Comparison of ENCODE assay signal across 8 cellular contexts in the genomic region with DNA sequence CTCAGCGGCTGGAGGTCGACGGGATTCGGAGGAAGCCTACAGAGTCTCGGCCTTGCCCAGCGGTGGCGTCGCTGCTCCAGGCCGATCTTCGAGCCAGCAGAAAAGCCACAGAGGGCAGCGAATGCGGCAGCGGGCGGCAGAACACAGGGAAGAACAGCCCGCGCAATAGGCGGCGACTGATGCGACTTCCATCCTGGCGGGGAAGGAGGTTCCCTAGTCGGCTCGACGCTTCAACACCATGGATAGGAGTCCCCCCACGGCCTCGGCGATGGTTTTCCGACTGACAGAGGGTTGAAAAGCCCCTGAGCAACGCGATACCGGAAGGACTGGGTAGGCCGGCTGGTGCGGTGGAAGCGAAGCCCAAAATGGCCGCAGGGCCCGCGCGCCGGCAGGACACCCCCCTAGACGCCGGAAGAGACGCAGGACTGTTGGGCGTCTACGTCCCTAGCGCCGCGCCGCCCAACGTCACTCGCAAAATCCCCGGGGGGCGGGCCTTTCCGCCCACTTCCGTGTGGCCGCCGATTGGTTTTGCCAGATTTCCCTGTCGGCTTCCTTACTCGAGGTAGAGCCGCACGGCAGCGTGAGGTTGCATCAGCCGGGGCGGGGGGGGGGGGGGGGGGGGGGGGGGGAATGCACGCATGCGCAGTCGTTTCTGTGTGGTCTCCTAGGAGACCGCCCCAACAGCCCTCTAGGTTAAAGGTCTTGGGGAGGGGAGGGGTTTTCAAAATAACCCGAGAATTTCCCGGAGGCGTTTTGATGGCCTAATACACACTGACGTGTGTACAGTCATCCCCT. TPM values are rescaled to one million over a fixed set of nuclear protein-coding genes. Genes with fewer than 3 reads are reported as not detected.
DNase-seq lines count a peak whose midpoint lies in the region; ATAC-seq, FAIRE-seq and TF ChIP-seq lines count a peak whose summit lies in the region.

PPP1R15B (minus strand) TSS at position 367 of the 795 bp plus-strand sequence. CDS start 406 bp downstream, outside the sequence.

- POLR2A ChIA-PET in H1 (lab: Charles Lee; ENCODE audit: partially characterized antibody): interaction anchor here (0.8 to 4.5 kb wide), 8 partner anchors 9 to 260 kb away, joined by 3 to 30 read pairs (median 4); partner anchors contain the start of genes ETNK2 and MDM4

- H2BK12ac ChIP-seq in H1 (ENCODE audit: low read depth, low read length): peak within 1 kb of the TSS; percentile 76; the same call in 1 of the 2 replicates
- peak within 1 kb of the TSS; percentile 4 to 39 for H2BK12ac ChIP-seq in mesenchymal stem cell (ENCODE audit: low read length in 2 of 2)

- H4K91ac ChIP-seq in H1 (replicated peaks; ENCODE audit: insufficient read length, low read length) (peak within 1 kb of the TSS; percentile 92), mesenchymal stem cell (ENCODE audit: low read length) (peak within 1 kb of the TSS; percentile 94)

- H3K9ac ChIP-seq in H1 (replicated peaks in 1 of 4; ENCODE audit: extremely low read depth in 1 of 4, low read depth in 3 of 4, low read length in 3 of 4): peak within 1 kb of the TSS; percentile 84 to 98 (median 97)
- H3K9ac ChIP-seq in mesenchymal stem cell (ENCODE audit: low read length): peak within 1 kb of the TSS; percentile 100

- H3K27ac ChIP-seq in H1 (ENCODE audit: low read depth, low read length) (peak within 1 kb of the TSS; percentile 95), mesenchymal stem cell (ENCODE audit: low read length, poor library complexity, severe bottlenecking) (peak within 1 kb of the TSS; percentile 99)

- ATAC-seq in GM21360 (IDR thresholded peaks at IDR 0.05; ENCODE audit: unreplicated experiment): peak; percentile 87

- H2BK20ac ChIP-seq in H1 (ENCODE audit: low read length): no peak within 1 kb of the TSS

- peaks cover 19% of the 10 kb centered on the region for H3K23me2 ChIP-seq in H1 (ENCODE audit: low read depth, low read length)

- 1% methylated on average over 38 of the region's 70 CpGs; no CpG with 5 or more reads in 1 of the 2 experiments for WGBS in H1 (ENCODE audit: extremely low coverage in 1 of 2, insufficient coverage in 1 of 2, insufficient read length in 1 of 2, insufficient replicate concordance in 2 of 2, low coverage in 1 of 2, low lambda C conversion rate in 2 of 2, missing lambda C conversion rate in 1 of 2), 2 experiments
- WGBS in mesenchymal stem cell: under 1% methylated on average over 63 of the region's 70 CpGs

- H4K20me1 ChIP-seq in H1 (replicated peaks in 1 of 2; ENCODE audit: control insufficient read depth in 1 of 2, insufficient read depth in 2 of 2, low read length in 2 of 2): peaks cover 26 to 33% of the 10 kb centered on the region in 2 experiments

- H3K27me3 ChIP-seq in H1 (replicated peaks in 1 of 4; ENCODE audit: control insufficient read depth in 3 of 4, extremely low read depth in 1 of 4, insufficient read depth in 3 of 4, low read length in 3 of 4): no peaks in the 10 kb centered on the region
- no peaks in the 10 kb centered on the region for H3K27me3 ChIP-seq in mesenchymal stem cell (ENCODE audit: control insufficient read depth in 1 of 2, insufficient read depth in 1 of 2, low read length in 2 of 2)

- H2AFZ ChIP-seq in H1 (ENCODE audit: low read length): 0 out of 2 replicates have a peak within 1 kb of the TSS, but pooled peaks have one; percentile 20
- H2AFZ ChIP-seq in mesenchymal stem cell (ENCODE audit: low read depth, low read length): no peak within 1 kb of the TSS

- H2AK5ac ChIP-seq in H1 (ENCODE audit: low read depth, low read length) (no peak within 1 kb of the TSS), mesenchymal stem cell (ENCODE audit: low read length, severe bottlenecking) (peak within 1 kb of the TSS; percentile 89)

- H3K18ac ChIP-seq in H1 (ENCODE audit: extremely low read depth, low read length) (peak within 1 kb of the TSS; percentile 96), mesenchymal stem cell (ENCODE audit: low read depth in 1 of 2, low read length in 2 of 2) (peak within 1 kb of the TSS; percentile 85 to 98)

- H2BK120ac ChIP-seq in H1 (replicated peaks; ENCODE audit: low read depth, low read length): peak within 1 kb of the TSS; percentile 77
- H2BK120ac ChIP-seq in mesenchymal stem cell (ENCODE audit: low read depth, low read length): peak within 1 kb of the TSS; percentile 12

- H4K5ac ChIP-seq in H1 (ENCODE audit: insufficient read length, low read depth, low read length): peak within 1 kb of the TSS; percentile 97

- peaks cover 2% of the 10 kb centered on the region; the same call in 1 of the 2 replicates for H3K79me1 ChIP-seq in H1 (ENCODE audit: low read depth, low read length)
- H3K79me1 ChIP-seq in mesenchymal stem cell (replicated peaks; ENCODE audit: low read length, poor library complexity, severe bottlenecking): peaks cover 7% of the 10 kb centered on the region

- H2BK15ac ChIP-seq in H1 (ENCODE audit: low read length): peak within 1 kb of the TSS; percentile 89; the same call in 1 of the 2 replicates
- H2BK15ac ChIP-seq in mesenchymal stem cell (ENCODE audit: low read depth, poor library complexity, severe bottlenecking): peak within 1 kb of the TSS; percentile 78

- H3K36me3 ChIP-seq in H1 (ENCODE audit: control insufficient read depth in 2 of 4, insufficient read depth in 4 of 4, low read length in 3 of 4) (peaks cover 0 to 17% (median 0%) of the 10 kb centered on the region in 4 experiments; a peak in 1 of 8 replicates), mesenchymal stem cell (ENCODE audit: control insufficient read depth in 1 of 2, insufficient read depth in 2 of 2, low read depth in 1 of 2, low read length in 2 of 2) (peaks cover 0 to 19% of the 10 kb centered on the region in 2 experiments)

- peak within 1 kb of the TSS; percentile 97 for H3K56ac ChIP-seq in H1 (replicated peaks; ENCODE audit: insufficient read length, low read depth, low read length)

- peak within 1 kb of the TSS; percentile 95 to 96 for H3K4me2 ChIP-seq in H1 (ENCODE audit: insufficient read depth in 1 of 2, low read depth in 2 of 2, low read length in 2 of 2)
- peak within 1 kb of the TSS; percentile 92 for H3K4me2 ChIP-seq in mesenchymal stem cell (ENCODE audit: low read length, poor library complexity, severe bottlenecking)

- TF ChIP-seq CTCF in H1 (IDR thresholded peaks at IDR 0.05; ENCODE audit: control extremely low read depth in 1 of 3, insufficient read depth in 1 of 3, low read depth in 1 of 3, low read length in 3 of 3): no peak

- FAIRE-seq in HTR-8/SVneo (lab: Jason Lieb, UNC): peak; percentile 16
- no peak for FAIRE-seq in H1 (lab: Jason Lieb, UNC)

- TF ChIP-seq POLR2A in H1 (IDR thresholded peaks at IDR 0.05; ENCODE audit: control extremely low read depth in 1 of 2, low read depth in 2 of 2, low read length in 2 of 2): peak; percentile 77 to 95

- CTCF ChIA-PET in H1 (lab: Charles Lee; ENCODE audit: partially characterized antibody): interaction anchor here (0.6 to 4.5 kb wide), 9 partner anchors 11 to 228 kb away, joined by 3 to 36 read pairs (median 4); no protein-coding TSS in a partner anchor

- H3K4me3 ChIP-seq in H1 (ENCODE audit: extremely low read depth in 1 of 4, insufficient read depth in 2 of 4, low read depth in 3 of 4, low read length in 4 of 4): peak within 1 kb of the TSS; percentile 63 to 97 (median 95)
- peak within 1 kb of the TSS; percentile 78 to 89 for H3K4me3 ChIP-seq in mesenchymal stem cell (ENCODE audit: insufficient read depth in 1 of 2, low read depth in 1 of 2, low read length in 2 of 2)

- H3K9me3 ChIP-seq in H1 (ENCODE audit: insufficient read depth in 2 of 2, low read depth in 1 of 2, low read length in 1 of 2) (no peaks in the 10 kb centered on the region), mesenchymal stem cell (ENCODE audit: control insufficient read depth, low read length) (no peaks in the 10 kb centered on the region)

- DNase-seq in COLO668 (lab: John Stamatoyannopoulos, UW; ENCODE audit: unreplicated experiment): peak; percentile 99
- DNase-seq in HTR-8/SVneo (ENCODE audit: insufficient read length, low spot score): peak; percentile 95
- peak; percentile 98 for DNase-seq in NOMO-1 treated with dmso at 0.1 percent for 144 hours (lab: John Stamatoyannopoulos, UW; ENCODE audit: unreplicated experiment)
- peak; percentile 78 to 96 (median 89) for DNase-seq in activated CD8-positive, alpha-beta memory T cell treated with anti-CD3 and anti-CD28 coated beads for 48 hours (ENCODE audit: low read depth in 2 of 3, low spot score in 2 of 3)
- DNase-seq in H1 (ENCODE audit: low read depth in 1 of 2, low spot score in 2 of 2): peak; percentile 96 to 100
- DNase-seq in mesenchymal stem cell: peak; percentile 99
- peak; percentile 98 for DNase-seq in stimulated activated CD8-positive, alpha-beta memory T cell treated with anti-CD3 and anti-CD28 coated beads, Interleukin-12 subunit alpha, Interleukin-12 subunit beta, amount 100 ng/mL, for 4 hours (ENCODE audit: low read depth)

- H3K4ac ChIP-seq in H1 (replicated peaks; ENCODE audit: insufficient read length, low read depth, low read length) (peak within 1 kb of the TSS; percentile 94), mesenchymal stem cell (ENCODE audit: low read depth in 1 of 2, low read length in 2 of 2) (peak within 1 kb of the TSS; percentile 79 to 91)

- H3K79me2 ChIP-seq in H1 (ENCODE audit: control insufficient read depth in 1 of 2, insufficient read depth in 2 of 2, low read length in 2 of 2): peaks cover 40 to 50% of the 10 kb centered on the region in 2 experiments

- no peak for TF ChIP-seq RAD21 in H1 (IDR thresholded peaks at IDR 0.05 in 1 of 2, conservative IDR thresholded peaks at IDR 0.05 in 1 of 2; ENCODE audit: low read depth in 2 of 2, low read length in 2 of 2)

- H3K23ac ChIP-seq in H1 (ENCODE audit: insufficient read length): no peak within 1 kb of the TSS
- H3K23ac ChIP-seq in mesenchymal stem cell (ENCODE audit: low read length in 2 of 2): peak within 1 kb of the TSS in 1 of 2 experiments; percentile 98

- TF ChIP-seq EP300 in H1 (IDR thresholded peaks at IDR 0.05; ENCODE audit: borderline replicate concordance in 1 of 2, low read depth in 2 of 2, low read length in 2 of 2): peak; percentile 85 to 88

- H3K4me1 ChIP-seq in H1 (replicated peaks in 1 of 4; ENCODE audit: control insufficient read depth in 3 of 4, insufficient read depth in 4 of 4, low read length in 3 of 4) (peaks cover 0 to 2% (median 0%) of the 10 kb centered on the region in 4 experiments; a peak in 3 of 7 replicates), mesenchymal stem cell (ENCODE audit: control insufficient read depth, insufficient read depth, low read depth, low read length) (peaks cover 5% of the 10 kb centered on the region)

- H2BK5ac ChIP-seq in H1 (ENCODE audit: low read depth, low read length) (peak within 1 kb of the TSS; percentile 97), mesenchymal stem cell (ENCODE audit: low read depth, low read length, poor library complexity, severe bottlenecking) (peak within 1 kb of the TSS; percentile 84)

- H3K14ac ChIP-seq in H1 (ENCODE audit: insufficient read length) (no peak within 1 kb of the TSS), mesenchymal stem cell (ENCODE audit: low read length in 2 of 2) (peak within 1 kb of the TSS in 1 of 2 experiments; percentile 94)

- H4K8ac ChIP-seq in H1 (ENCODE audit: extremely low read depth, insufficient read depth, low read length): peak within 1 kb of the TSS; percentile 95
- H4K8ac ChIP-seq in mesenchymal stem cell (ENCODE audit: low read length): peak within 1 kb of the TSS; percentile 97

RNA-seq across cellular contexts. Expression of gene PPP1R15B, which starts in this region (rescaled TPM):
- total RNA-seq in H1 (2021; fragmentation: NEBNext Ultra II Directional; extraction: Animal tissue kit (Norgen Biotek cat#: 25700)): 70.1 and 72.2 TPM in 2 replicates
- polyA plus RNA-seq in H1 (2011; rRNA removed): 14.4 and 20.0 TPM in 2 replicates
- polyA plus RNA-seq in H1 (2011; cell fraction: cytosol; rRNA removed): 19.3 TPM
- polyA plus RNA-seq in H1 (2011; cell fraction: nucleus; rRNA removed): 14.6 TPM
- polyA plus RNA-seq in H1 (2012, experiment 1 of 2): 13.3 to 25.2 TPM (median 17.0 TPM) in 4 replicates
- 3.4 TPM for polyA plus RNA-seq in H1 (2012, experiment 2 of 2)
- polyA plus RNA-seq in H1 (2013, experiment 1 of 2): 34.3 TPM
- polyA plus RNA-seq in H1 (2013, experiment 2 of 2): 37.9 TPM
- polyA minus RNA-seq in H1 (2011; rRNA and poly(A)+ RNA removed): 41.1 and 46.5 TPM in 2 replicates
- polyA minus RNA-seq in H1 (2011; cell fraction: cytosol; rRNA and poly(A)+ RNA removed): 37.1 TPM
- polyA minus RNA-seq in H1 (2011; cell fraction: nucleus; rRNA and poly(A)+ RNA removed): 41.8 TPM
- polyA plus RNA-seq in mesenchymal stem cell (2013, experiment 1 of 2): 19.9 TPM
- 19.0 TPM for polyA plus RNA-seq in mesenchymal stem cell (2013, experiment 2 of 2)

Comparison
In these comparisons a context has a peak if more than half of its experiments do, and no peak if none do; other contexts are left out.
1. Peak in every context shown above with its lines: DNase-seq, ATAC-seq, H3K4me3 ChIP-seq and H3K27ac ChIP-seq.